Comparison of ENCODE assay signal across 1 cellular context in the genomic region with DNA sequence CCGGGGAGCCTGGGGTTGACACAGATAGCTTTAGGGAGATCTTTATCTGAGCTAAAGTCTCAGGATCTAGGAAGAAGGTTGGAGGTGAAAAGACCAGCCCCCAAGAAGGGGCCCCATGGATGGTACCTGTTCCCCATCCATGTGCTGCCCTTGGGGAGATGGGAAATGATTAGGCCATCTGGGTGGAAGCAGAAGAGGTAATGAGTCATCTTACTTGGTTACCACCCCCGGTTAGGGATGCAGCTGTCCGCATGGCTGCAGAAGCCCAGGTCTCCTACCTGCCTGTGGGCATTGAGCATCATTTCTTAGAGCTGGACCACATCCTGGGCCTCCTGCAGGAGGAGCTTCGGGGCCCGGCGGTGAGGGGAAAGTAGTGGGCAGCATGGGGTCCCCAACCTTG.
TF ChIP-seq lines count a peak whose summit lies in the region.

No MANE protein-coding gene starts in this region.

TF ChIP-seq in HEK293, 187 proteins besides CTCF, POLR2A, EP300 and RAD21 (continued from another document):
- no peak for TF ChIP-seq ZBTB49 (tag by site-specific recombination; IDR thresholded peaks at IDR 0.05; ENCODE audit: low read depth)
- TF ChIP-seq ZNF670 (tag by site-specific recombination; IDR thresholded peaks at IDR 0.05; ENCODE audit: low read depth) = no peak
- TF ChIP-seq ZNF747 (tag by site-specific recombination; IDR thresholded peaks at IDR 0.05) = no peak
- no peak for TF ChIP-seq MYNN (tag by site-specific recombination; IDR thresholded peaks at IDR 0.05; ENCODE audit: borderline replicate concordance)
- no peak for TF ChIP-seq ZFP69B (tag by site-specific recombination; IDR thresholded peaks at IDR 0.05)
- TF ChIP-seq ZNF558 (tag by site-specific recombination; IDR thresholded peaks at IDR 0.05) = no peak
- no peak for TF ChIP-seq ZNF433 (tag by site-specific recombination; IDR thresholded peaks at IDR 0.05; ENCODE audit: low read depth)
- TF ChIP-seq ZNF510 (tag by site-specific recombination; IDR thresholded peaks at IDR 0.05; ENCODE audit: insufficient replicate concordance) = no peak
- no peak for TF ChIP-seq ZNF112 (tag by site-specific recombination; IDR thresholded peaks at IDR 0.05)
- TF ChIP-seq KLF1 (tag by site-specific recombination; IDR thresholded peaks at IDR 0.05) = no peak
- TF ChIP-seq ZBTB48 (tag by site-specific recombination; IDR thresholded peaks at IDR 0.05) = 0 out of 2 replicates have a peak, but pooled peaks have one; percentile 22
- no peak for TF ChIP-seq OVOL3 (tag by site-specific recombination; IDR thresholded peaks at IDR 0.05)
- TF ChIP-seq SCRT2 (tag by site-specific recombination; IDR thresholded peaks at IDR 0.05) = no peak
- TF ChIP-seq ZNF529 (tag by site-specific recombination; IDR thresholded peaks at IDR 0.05; ENCODE audit: insufficient replicate concordance) = no peak
- TF ChIP-seq ZNF660 (tag by site-specific recombination; IDR thresholded peaks at IDR 0.05) = no peak
- no peak for TF ChIP-seq ZNF600 (tag by site-specific recombination; IDR thresholded peaks at IDR 0.05)
- no peak for TF ChIP-seq ZNF624 (tag by site-specific recombination; IDR thresholded peaks at IDR 0.05)
- no peak for TF ChIP-seq ZNF211 (tag by site-specific recombination; IDR thresholded peaks at IDR 0.05; ENCODE audit: low read depth)
- TF ChIP-seq ZNF426 (tag by site-specific recombination; IDR thresholded peaks at IDR 0.05) = no peak
TF ChIP-seq in HEK293: peak in this region for 10.
